Comparison of ENCODE assay signal across 34 cellular contexts in the genomic region with DNA sequence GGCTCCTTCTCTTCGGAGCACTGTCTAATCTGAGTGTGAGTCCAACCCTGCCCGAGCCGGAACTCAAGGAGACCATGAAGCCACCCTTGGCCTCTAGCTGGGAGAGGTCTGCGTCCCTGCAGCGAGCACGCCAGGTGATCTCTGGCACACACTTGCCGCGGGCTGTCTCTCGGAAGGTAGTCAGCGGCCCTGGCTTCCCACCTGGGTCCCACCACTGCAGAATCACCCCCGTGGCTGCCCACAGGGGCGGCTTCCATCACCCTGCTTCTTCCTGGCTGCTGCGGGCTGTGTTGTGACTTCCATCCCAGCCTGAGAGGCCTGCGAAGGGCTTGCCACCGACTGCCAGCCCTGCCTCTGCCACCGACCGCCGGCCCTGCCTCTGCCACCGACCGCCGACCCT.
"Had no signal": no experiment of that assay in that cellular context is flagged by ENCODE, and none has a peak within 500 bp of the region (broad histone marks: within the 10 kb centered on the region; RNA-seq: fewer than 3 reads in every experiment).

No MANE protein-coding gene starts in this region.

- H3K4me1 ChIP-seq: foreskin keratinocyte had no signal

- H3K4me3 ChIP-seq: esophagus muscularis mucosa, gastrocnemius medialis had no signal

- ATAC-seq: activated CD4-positive, CD25-positive, alpha-beta regulatory T cell treated with anti-CD3 and anti-CD28 coated beads, Interleukin-2, amount 50 U/mL, for 24 hours; activated CD8-positive, alpha-beta T cell treated with anti-CD3 and anti-CD28 coated beads for 36 hours; activated T-cell treated with anti-CD3 and anti-CD28 coated beads, Interleukin-2, amount 50 U/mL, for 4 hours; activated T-helper 17 cell treated with anti-CD3 and anti-CD28 coated beads, Interleukin-2, amount 50 U/mL, for 72 hours; effector memory CD8-positive, alpha-beta T cell; foreskin keratinocyte; gastrocnemius medialis; T-cell had no signal

- H3K4me3 Mint-ChIP-seq: activated B cell treated with CpG ODN at 0.5 μM for 24 hours; activated CD8-positive, alpha-beta T cell treated with anti-CD3 and anti-CD28 coated beads for 36 hours; activated naive CD8-positive, alpha-beta T cell; activated T-cell treated with anti-CD3 and anti-CD28 coated beads, Interleukin-2, amount 50 U/mL, for 4 hours; activated T-helper 17 cell treated with anti-CD3 and anti-CD28 coated beads, Interleukin-2, amount 50 U/mL, for 72 hours; central memory CD8-positive, alpha-beta T cell; effector memory CD8-positive, alpha-beta T cell; T-cell; T-helper 1 cell treated with Interleukin-12 subunit alpha and Interleukin-12 subunit beta and Interleukin-4 antibody, amounts not matched to agents 30 μg/mL and 1 μg/mL, for 36 hours; T-helper 2 cell treated with Interferon-gamma antibody and Interleukin-4, amounts not matched to agents 5 μg/mL and 100 μg/mL, for 36 hours had no signal

- H3K27me3 Mint-ChIP-seq: activated B cell treated with CpG ODN at 0.5 μM for 24 hours; activated CD8-positive, alpha-beta T cell treated with anti-CD3 and anti-CD28 coated beads for 36 hours; activated naive CD8-positive, alpha-beta T cell; activated T-helper 17 cell treated with anti-CD3 and anti-CD28 coated beads, Interleukin-2, amount 50 U/mL, for 72 hours; central memory CD8-positive, alpha-beta T cell; effector memory CD8-positive, alpha-beta T cell; T-cell had no signal

- H3K27me3 ChIP-seq: brain microvascular endothelial cell, esophagus muscularis mucosa, foreskin keratinocyte, gastrocnemius medialis had no signal

- H3K36me3 Mint-ChIP-seq: activated naive CD8-positive, alpha-beta T cell had no signal

- H3K27ac ChIP-seq: brain microvascular endothelial cell, esophagus muscularis mucosa, foreskin keratinocyte, gastrocnemius medialis, WERI-Rb-1 had no signal

- H3K9me3 ChIP-seq: esophagus muscularis mucosa, gastrocnemius medialis had no signal

- H3K36me3 ChIP-seq: brain microvascular endothelial cell, gastrocnemius medialis had no signal

- FAIRE-seq: astrocyte, colon had no signal

- DNase-seq: activated B cell treated with CpG ODN at 0.5 μM for 24 hours; activated CD4-positive, alpha-beta T cell treated with anti-CD3 and anti-CD28 coated beads for 48 hours; activated CD4-positive, alpha-beta T cell treated with anti-CD3 and anti-CD28 coated beads, Interleukin-2, amount 50 U/mL, for 1 hour; activated CD4-positive, alpha-beta T cell treated with anti-CD3 and anti-CD28 coated beads, Interleukin-2, amount 50 U/mL, for 48 hours; activated CD8-positive, alpha-beta memory T cell treated with anti-CD3 and anti-CD28 coated beads for 24 hours; activated CD8-positive, alpha-beta T cell treated with anti-CD3 and anti-CD28 coated beads for 36 hours; activated effector memory CD4-positive, alpha-beta T cell treated with Interleukin-2 at 50 U/mL for 16 hours; activated gamma-delta T cell treated with Interleukin-2 at 50 U/mL for 16 hours; activated naive CD4-positive, alpha-beta T cell treated with anti-CD3 and anti-CD28 coated beads, Interleukin-2, amount 50 U/mL, for 16 hours; activated naive CD4-positive, alpha-beta T cell treated with Interleukin-2 at 50 U/mL for 16 hours; activated T-cell treated with anti-CD3 and anti-CD28 coated beads, Interleukin-2, amount 50 U/mL, for 4 hours; amniotic stem cell; anterior cingulate cortex; brain microvascular endothelial cell; cortex of kidney; dermis blood vessel endothelial cell; effector CD4-positive, alpha-beta T cell; effector memory CD8-positive, alpha-beta T cell; erythroblast; foreskin keratinocyte; gastrocnemius medialis; SW 1271; T-cell; T1000; WERI-Rb-1 had no signal

- H3K4me1 Mint-ChIP-seq: activated T-helper 17 cell treated with anti-CD3 and anti-CD28 coated beads, Interleukin-2, amount 50 U/mL, for 72 hours had no signal

- H3K27ac Mint-ChIP-seq: activated B cell treated with CpG ODN at 0.5 μM for 24 hours; activated CD8-positive, alpha-beta T cell treated with anti-CD3 and anti-CD28 coated beads for 36 hours; activated naive CD8-positive, alpha-beta T cell; activated T-helper 17 cell treated with anti-CD3 and anti-CD28 coated beads, Interleukin-2, amount 50 U/mL, for 72 hours; T-cell; T-helper 1 cell treated with Interleukin-12 subunit alpha and Interleukin-12 subunit beta and Interleukin-4 antibody, amounts not matched to agents 30 μg/mL and 1 μg/mL, for 36 hours; T-helper 2 cell treated with Interferon-gamma antibody and Interleukin-4, amounts not matched to agents 5 μg/mL and 100 μg/mL, for 36 hours had no signal

- H3K9me3 Mint-ChIP-seq: activated B cell treated with CpG ODN at 0.5 μM for 24 hours; activated CD8-positive, alpha-beta T cell treated with anti-CD3 and anti-CD28 coated beads for 36 hours; activated T-cell treated with anti-CD3 and anti-CD28 coated beads, Interleukin-2, amount 50 U/mL, for 4 hours; activated T-helper 17 cell treated with anti-CD3 and anti-CD28 coated beads, Interleukin-2, amount 50 U/mL, for 72 hours; central memory CD8-positive, alpha-beta T cell; effector memory CD8-positive, alpha-beta T cell; T-cell; T-helper 1 cell treated with Interleukin-12 subunit alpha and Interleukin-12 subunit beta and Interleukin-4 antibody, amounts not matched to agents 30 μg/mL and 1 μg/mL, for 36 hours; T-helper 2 cell treated with Interferon-gamma antibody and Interleukin-4, amounts not matched to agents 5 μg/mL and 100 μg/mL, for 36 hours had no signal
